In the genomic region with DNA sequence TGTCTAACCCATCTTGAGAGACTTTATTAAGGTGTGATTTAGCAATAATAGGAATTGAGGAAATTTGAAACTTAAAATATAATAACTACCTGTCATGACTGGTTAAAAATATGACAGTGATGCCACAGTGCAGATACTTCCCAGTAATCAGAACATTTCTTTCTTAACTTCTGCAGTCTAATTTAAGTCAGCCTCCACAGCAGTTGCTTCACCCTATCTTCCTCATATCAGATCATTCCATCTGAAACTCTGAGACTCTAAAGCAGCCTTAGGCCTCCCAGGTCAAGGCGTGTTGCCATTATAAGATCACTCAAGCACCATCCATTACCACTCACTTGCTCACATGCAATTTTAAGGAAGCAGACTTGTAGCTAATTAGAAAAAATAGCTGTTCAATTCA, we compare ENCODE assay signal across 1 cellular context.
TF ChIP-seq lines count a peak whose summit lies in the region.

No MANE protein-coding gene starts in this region.

TF ChIP-seq in GM23338, 12 proteins besides CTCF, POLR2A, EP300 and RAD21 (continued from another document):
- TF ChIP-seq, protein P1, sequence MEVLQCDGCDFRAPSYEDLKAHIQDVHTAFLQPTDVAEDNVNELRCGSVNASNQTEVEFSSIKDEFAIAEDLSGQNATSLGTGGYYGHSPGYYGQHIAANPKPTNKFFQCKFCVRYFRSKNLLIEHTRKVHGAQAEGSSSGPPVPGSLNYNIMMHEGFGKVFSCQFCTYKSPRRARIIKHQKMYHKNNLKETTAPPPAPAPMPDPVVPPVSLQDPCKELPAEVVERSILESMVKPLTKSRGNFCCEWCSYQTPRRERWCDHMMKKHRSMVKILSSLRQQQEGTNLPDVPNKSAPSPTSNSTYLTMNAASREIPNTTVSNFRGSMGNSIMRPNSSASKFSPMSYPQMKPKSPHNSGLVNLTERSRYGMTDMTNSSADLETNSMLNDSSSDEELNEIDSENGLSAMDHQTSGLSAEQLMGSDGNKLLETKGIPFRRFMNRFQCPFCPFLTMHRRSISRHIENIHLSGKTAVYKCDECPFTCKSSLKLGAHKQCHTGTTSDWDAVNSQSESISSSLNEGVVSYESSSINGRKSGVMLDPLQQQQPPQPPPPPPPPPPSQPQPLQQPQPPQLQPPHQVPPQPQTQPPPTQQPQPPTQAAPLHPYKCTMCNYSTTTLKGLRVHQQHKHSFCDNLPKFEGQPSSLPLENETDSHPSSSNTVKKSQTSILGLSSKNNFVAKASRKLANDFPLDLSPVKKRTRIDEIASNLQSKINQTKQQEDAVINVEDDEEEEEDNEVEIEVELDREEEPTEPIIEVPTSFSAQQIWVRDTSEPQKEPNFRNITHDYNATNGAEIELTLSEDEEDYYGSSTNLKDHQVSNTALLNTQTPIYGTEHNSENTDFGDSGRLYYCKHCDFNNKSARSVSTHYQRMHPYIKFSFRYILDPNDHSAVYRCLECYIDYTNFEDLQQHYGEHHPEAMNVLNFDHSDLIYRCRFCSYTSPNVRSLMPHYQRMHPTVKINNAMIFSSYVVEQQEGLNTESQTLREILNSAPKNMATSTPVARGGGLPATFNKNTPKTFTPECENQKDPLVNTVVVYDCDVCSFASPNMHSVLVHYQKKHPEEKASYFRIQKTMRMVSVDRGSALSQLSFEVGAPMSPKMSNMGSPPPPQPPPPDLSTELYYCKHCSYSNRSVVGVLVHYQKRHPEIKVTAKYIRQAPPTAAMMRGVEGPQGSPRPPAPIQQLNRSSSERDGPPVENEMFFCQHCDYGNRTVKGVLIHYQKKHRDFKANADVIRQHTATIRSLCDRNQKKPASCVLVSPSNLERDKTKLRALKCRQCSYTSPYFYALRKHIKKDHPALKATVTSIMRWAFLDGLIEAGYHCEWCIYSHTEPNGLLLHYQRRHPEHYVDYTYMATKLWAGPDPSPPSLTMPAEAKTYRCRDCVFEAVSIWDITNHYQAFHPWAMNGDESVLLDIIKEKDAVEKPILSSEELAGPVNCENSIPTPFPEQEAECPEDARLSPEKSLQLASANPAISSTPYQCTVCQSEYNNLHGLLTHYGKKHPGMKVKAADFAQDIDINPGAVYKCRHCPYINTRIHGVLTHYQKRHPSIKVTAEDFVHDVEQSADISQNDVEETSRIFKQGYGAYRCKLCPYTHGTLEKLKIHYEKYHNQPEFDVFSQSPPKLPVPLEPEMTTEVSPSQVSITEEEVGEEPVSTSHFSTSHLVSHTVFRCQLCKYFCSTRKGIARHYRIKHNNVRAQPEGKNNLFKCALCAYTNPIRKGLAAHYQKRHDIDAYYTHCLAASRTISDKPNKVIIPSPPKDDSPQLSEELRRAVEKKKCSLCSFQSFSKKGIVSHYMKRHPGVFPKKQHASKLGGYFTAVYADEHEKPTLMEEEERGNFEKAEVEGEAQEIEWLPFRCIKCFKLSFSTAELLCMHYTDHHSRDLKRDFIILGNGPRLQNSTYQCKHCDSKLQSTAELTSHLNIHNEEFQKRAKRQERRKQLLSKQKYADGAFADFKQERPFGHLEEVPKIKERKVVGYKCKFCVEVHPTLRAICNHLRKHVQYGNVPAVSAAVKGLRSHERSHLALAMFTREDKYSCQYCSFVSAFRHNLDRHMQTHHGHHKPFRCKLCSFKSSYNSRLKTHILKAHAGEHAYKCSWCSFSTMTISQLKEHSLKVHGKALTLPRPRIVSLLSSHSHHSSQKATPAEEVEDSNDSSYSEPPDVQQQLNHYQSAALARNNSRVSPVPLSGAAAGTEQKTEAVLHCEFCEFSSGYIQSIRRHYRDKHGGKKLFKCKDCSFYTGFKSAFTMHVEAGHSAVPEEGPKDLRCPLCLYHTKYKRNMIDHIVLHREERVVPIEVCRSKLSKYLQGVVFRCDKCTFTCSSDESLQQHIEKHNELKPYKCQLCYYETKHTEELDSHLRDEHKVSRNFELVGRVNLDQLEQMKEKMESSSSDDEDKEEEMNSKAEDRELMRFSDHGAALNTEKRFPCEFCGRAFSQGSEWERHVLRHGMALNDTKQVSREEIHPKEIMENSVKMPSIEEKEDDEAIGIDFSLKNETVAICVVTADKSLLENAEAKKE (CRISPR knock-in tag; IDR thresholded peaks at IDR 0.05) = no peak
TF ChIP-seq in GM23338: peak in this region for 0.
